ENCODE assay signal across 7 cellular contexts in genomic region chr15:67153044-67153443, GRCh38.
DNase-seq lines count a peak whose midpoint lies in the region; ATAC-seq and TF ChIP-seq lines count a peak whose summit lies in the region.
"Not testable (repeated sequence)": the region's sequence is repeated elsewhere in the genome, so short reads cannot be mapped to it uniquely, and the experiment has no call there.

No MANE protein-coding gene starts in this region.

- H3K9me1 ChIP-seq in IMR-90 (ENCODE audit: insufficient read depth, low read length): peaks cover 37% of the 10 kb centered on the region

- H3K9ac ChIP-seq in IMR-90 (ENCODE audit: low read depth, low read length); PC-3 (ENCODE audit: low read length): not testable (repeated sequence)

- peak overlapping the region; percentile 10; the same call in 1 of the 2 replicates for H4K91ac ChIP-seq in IMR-90 (ENCODE audit: insufficient read depth, low read depth, low read length)

- peak overlapping the region; percentile 88; the same call in 1 of the 2 replicates for H3K23ac ChIP-seq in IMR-90 (ENCODE audit: low read depth, low read length)

- not testable (repeated sequence) for BruUV-seq in IMR-90 (replicated peaks; lab: Mats Ljungman, UMichigan); PC-3 (replicated peaks; lab: Mats Ljungman, UMichigan); MCF 10A (replicated peaks; lab: Mats Ljungman, UMichigan)

- H3K27me3 Mint-ChIP-seq in CD8-positive, alpha-beta memory T cell; activated T-cell treated with anti-CD3 and anti-CD28 coated beads, Interleukin-2, amount 50 U/mL, for 24 hours; MCF 10A (ENCODE audit: insufficient read depth, unreplicated experiment): not testable (repeated sequence)

- CTCF ChIA-PET in CD8-positive, alpha-beta memory T cell (lab: Charles Lee): interaction anchor here (1.3 kb wide), 1 partner anchor 11 kb away, joined by 3 read pairs; no protein-coding TSS in a partner anchor
- CTCF ChIA-PET in IMR-90 (lab: Yijun Ruan, JAX); PC-3 (lab: Charles Lee); MCF 10A (lab: Yijun Ruan, JAX): not testable (repeated sequence)

- H3K4me2 ChIP-seq in IMR-90 (ENCODE audit: low read depth, low read length); PC-3 (ENCODE audit: low read length): not testable (repeated sequence)

- H3K4me1 ChIP-seq in CD8-positive, alpha-beta memory T cell (ENCODE audit: insufficient read depth, low read length): peaks cover 35% of the 10 kb centered on the region
- H3K4me1 ChIP-seq in IMR-90 (ENCODE audit: control insufficient read depth, insufficient read depth, low read length) (peaks cover 38% of the 10 kb centered on the region), PC-3 (ENCODE audit: insufficient read depth, low read length) (peaks cover 33% of the 10 kb centered on the region)

- peaks cover 66 to 92% (median 79%) of the 10 kb centered on the region in 3 donors for H3K4me1 Mint-ChIP-seq in CD8-positive, alpha-beta memory T cell
- peaks cover 76% of the 10 kb centered on the region for H3K4me1 Mint-ChIP-seq in activated T-cell treated with anti-CD3 and anti-CD28 coated beads, Interleukin-2, amount 50 U/mL, for 24 hours (ENCODE audit: low read depth)
- H3K4me1 Mint-ChIP-seq in MCF 10A (ENCODE audit: insufficient read depth, unreplicated experiment): peaks cover 23% of the 10 kb centered on the region
- peaks cover 68% of the 10 kb centered on the region for H3K4me1 Mint-ChIP-seq in stimulated activated effector memory CD8-positive, alpha-beta T cell treated with anti-CD3 and anti-CD28 coated beads, Interleukin-12 subunit alpha, Interleukin-12 subunit beta, amount 100 ng/mL, for 72 hours

- H3K9me2 ChIP-seq in PC-3 (replicated peaks; ENCODE audit: low read length): not testable (repeated sequence)

- WGBS in IMR-90 (ENCODE audit: extremely low coverage in 2 of 2, insufficient read length in 1 of 2), 2 experiments: 90% methylated on average over 4 of the region's 6 CpGs; no CpG with 5 or more reads in 1 of the 2 experiments

- 0 out of 2 replicates have a peak overlapping the region, but pooled peaks have one; percentile 28 for H4K5ac ChIP-seq in IMR-90 (ENCODE audit: low read depth, low read length)

- not testable (repeated sequence) for H3K27me3 ChIP-seq in CD8-positive, alpha-beta memory T cell (ENCODE audit: insufficient read depth, low read length, poor library complexity, severe bottlenecking); IMR-90 (ENCODE audit: control insufficient read depth, insufficient read depth, low read length); PC-3 (ENCODE audit: low read length)

- peak overlapping the region; percentile 95; the same call in 1 of the 2 replicates for H3K4ac ChIP-seq in IMR-90 (ENCODE audit: low read depth, low read length)

- in situ Hi-C loops in IMR-90 (cut with MboI; ENCODE audit: low sequenced_read_pairs): not testable (repeated sequence)

- not testable (repeated sequence) for H3K4me3 ChIP-seq in CD8-positive, alpha-beta memory T cell (ENCODE audit: low read length); IMR-90 (ENCODE audit: insufficient read depth, low read depth, low read length); PC-3 (ENCODE audit: low read length)

- peak overlapping the region; percentile 76; the same call in 1 of the 2 replicates for H2BK20ac ChIP-seq in IMR-90 (ENCODE audit: low read depth, low read length)

- not testable (repeated sequence) for H3K56ac ChIP-seq in IMR-90 (ENCODE audit: extremely low read depth, insufficient read depth, low read length)

- H2BK5ac ChIP-seq in IMR-90 (ENCODE audit: low read depth, low read length, poor library complexity, severe bottlenecking): peak overlapping the region; percentile 69

- ATAC-seq in IMR-90 (ENCODE audit: low read depth); PC-3; stimulated activated effector memory CD8-positive, alpha-beta T cell treated with anti-CD3 and anti-CD28 coated beads, Interleukin-12 subunit alpha, Interleukin-12 subunit beta, amount 100 ng/mL, for 72 hours: not testable (repeated sequence)

- H2BK120ac ChIP-seq in IMR-90 (ENCODE audit: low read depth, low read length): peak overlapping the region; percentile 91

- not testable (repeated sequence) for H2AK9ac ChIP-seq in IMR-90 (replicated peaks; ENCODE audit: low read depth, low read length, poor library complexity)

- not testable (repeated sequence) for H3K14ac ChIP-seq in IMR-90 (replicated peaks; ENCODE audit: low read depth, low read length)

- not testable (repeated sequence) for H2BK15ac ChIP-seq in IMR-90 (ENCODE audit: low read depth, low read length)

- peak overlapping the region; percentile 6 to 35; a peak in 3 of 4 replicates for H4K8ac ChIP-seq in IMR-90 (ENCODE audit: low read depth in 2 of 2, low read length in 2 of 2)

- H3K18ac ChIP-seq in IMR-90 (ENCODE audit: low read depth, low read length): 0 out of 2 replicates have a peak overlapping the region, but pooled peaks have one; percentile 38

- H3K4me3 Mint-ChIP-seq in CD8-positive, alpha-beta memory T cell; activated T-cell treated with anti-CD3 and anti-CD28 coated beads, Interleukin-2, amount 50 U/mL, for 24 hours; MCF 10A (ENCODE audit: unreplicated experiment); stimulated activated effector memory CD8-positive, alpha-beta T cell treated with anti-CD3 and anti-CD28 coated beads, Interleukin-12 subunit alpha, Interleukin-12 subunit beta, amount 100 ng/mL, for 72 hours: not testable (repeated sequence)

- TF ChIP-seq POLR2A in IMR-90 (IDR thresholded peaks at IDR 0.05; ENCODE audit: low read depth, low read length): not testable (repeated sequence)

- DNase-seq in CD8-positive, alpha-beta memory T cell; IMR-90; PC-3; activated T-cell treated with anti-CD3 and anti-CD28 coated beads, Interleukin-2, amount 50 U/mL, for 24 hours; MCF 10A (ENCODE audit: unreplicated experiment); stimulated activated effector memory CD8-positive, alpha-beta T cell treated with anti-CD3 and anti-CD28 coated beads, Interleukin-12 subunit alpha, Interleukin-12 subunit beta, amount 100 ng/mL, for 72 hours (ENCODE audit: low spot score in 2 of 2): not testable (repeated sequence)
- DNase-seq in mesenteric fat pad (ENCODE audit: low spot score): peak; percentile 69

- H3K9me3 ChIP-seq in CD8-positive, alpha-beta memory T cell (ENCODE audit: low read length); IMR-90 (ENCODE audit: control insufficient read depth, insufficient read depth, low read length); PC-3 (ENCODE audit: low read length): not testable (repeated sequence)

- peaks cover 6 to 43% (median 12%) of the 10 kb centered on the region in 3 donors for H3K36me3 Mint-ChIP-seq in CD8-positive, alpha-beta memory T cell
- H3K36me3 Mint-ChIP-seq in activated T-cell treated with anti-CD3 and anti-CD28 coated beads, Interleukin-2, amount 50 U/mL, for 24 hours (ENCODE audit: low read depth): peaks cover 36% of the 10 kb centered on the region
- H3K36me3 Mint-ChIP-seq in MCF 10A (ENCODE audit: insufficient read depth, unreplicated experiment): peaks cover 14% of the 10 kb centered on the region
- peaks cover 28% of the 10 kb centered on the region for H3K36me3 Mint-ChIP-seq in stimulated activated effector memory CD8-positive, alpha-beta T cell treated with anti-CD3 and anti-CD28 coated beads, Interleukin-12 subunit alpha, Interleukin-12 subunit beta, amount 100 ng/mL, for 72 hours

- not testable (repeated sequence) for H2AFZ ChIP-seq in IMR-90 (replicated peaks; ENCODE audit: low read length, poor library complexity); PC-3 (ENCODE audit: low read length)

- H3K27ac ChIP-seq in CD8-positive, alpha-beta memory T cell (ENCODE audit: low read depth, low read length): not testable (repeated sequence)
- H3K27ac ChIP-seq in IMR-90 (ENCODE audit: insufficient read depth, low read length) (peak overlapping the region; percentile 38; the same call in 1 of the 2 replicates), PC-3 (ENCODE audit: low read length) (peak overlapping the region; percentile 53; the same call in 1 of the 2 replicates)

- H3K36me3 ChIP-seq in CD8-positive, alpha-beta memory T cell (ENCODE audit: insufficient read depth, low read length): not testable (repeated sequence)
- peaks cover 37% of the 10 kb centered on the region for H3K36me3 ChIP-seq in IMR-90 (ENCODE audit: control insufficient read depth, insufficient read depth, low read length)
- peaks cover 45% of the 10 kb centered on the region for H3K36me3 ChIP-seq in PC-3 (ENCODE audit: low read depth, low read length)

- peaks cover 38 to 81% of the 10 kb centered on the region in 2 experiments for H3K79me1 ChIP-seq in IMR-90 (ENCODE audit: low read depth in 1 of 2, low read length in 2 of 2)

- H4K20me1 ChIP-seq in IMR-90 (ENCODE audit: insufficient read depth, low read length): peaks cover 30% of the 10 kb centered on the region; the same call in 1 of the 2 replicates
- not testable (repeated sequence) for H4K20me1 ChIP-seq in PC-3 (ENCODE audit: low read length)

- peak overlapping the region in 5 of 8 donors; percentile 11 to 85 (median 56) for H3K27ac Mint-ChIP-seq in CD8-positive, alpha-beta memory T cell
- H3K27ac Mint-ChIP-seq in activated T-cell treated with anti-CD3 and anti-CD28 coated beads, Interleukin-2, amount 50 U/mL, for 24 hours: peak overlapping the region; percentile 40
- H3K27ac Mint-ChIP-seq in MCF 10A (ENCODE audit: low read depth, unreplicated experiment): peak overlapping the region; percentile 31
- peak overlapping the region; percentile 83 for H3K27ac Mint-ChIP-seq in stimulated activated effector memory CD8-positive, alpha-beta T cell treated with anti-CD3 and anti-CD28 coated beads, Interleukin-12 subunit alpha, Interleukin-12 subunit beta, amount 100 ng/mL, for 72 hours

- H3F3A ChIP-seq in PC-3 (ENCODE audit: low read length, unreplicated experiment): not testable (repeated sequence)

- not testable (repeated sequence) for TF ChIP-seq CTCF in IMR-90 (conservative IDR thresholded peaks at IDR 0.05; ENCODE audit: low read depth, low read length); PC-3 (conservative IDR thresholded peaks at IDR 0.05; ENCODE audit: low read depth, low read length); MCF 10A (IDR thresholded peaks at IDR 0.05; ENCODE audit: unreplicated experiment)

- dilution Hi-C loops in IMR-90 (cut with HindIII; ENCODE audit: low sequenced_read_pairs, unreplicated experiment): not testable (repeated sequence)

- H2AK5ac ChIP-seq in IMR-90 (ENCODE audit: low read depth, low read length): not testable (repeated sequence)

- H3K79me2 ChIP-seq in PC-3 (ENCODE audit: low read length): peaks cover 87% of the 10 kb centered on the region

- intact Hi-C loops in IMR-90 (cut with micrococcal nuclease); PC-3 (cut with micrococcal nuclease); MCF 10A (cut with micrococcal nuclease): not testable (repeated sequence)

- TF ChIP-seq RAD21 in IMR-90 (IDR thresholded peaks at IDR 0.05; ENCODE audit: low read length): not testable (repeated sequence)

- H3K9me3 Mint-ChIP-seq in CD8-positive, alpha-beta memory T cell; activated T-cell treated with anti-CD3 and anti-CD28 coated beads, Interleukin-2, amount 50 U/mL, for 24 hours; MCF 10A (ENCODE audit: unreplicated experiment); stimulated activated effector memory CD8-positive, alpha-beta T cell treated with anti-CD3 and anti-CD28 coated beads, Interleukin-12 subunit alpha, Interleukin-12 subunit beta, amount 100 ng/mL, for 72 hours: not testable (repeated sequence)

- POLR2A ChIA-PET in CD8-positive, alpha-beta memory T cell (lab: Charles Lee); IMR-90 (lab: Charles Lee; ENCODE audit: unreplicated experiment); PC-3 (lab: Charles Lee; ENCODE audit: unreplicated experiment): not testable (repeated sequence)
- POLR2A ChIA-PET in MCF 10A (lab: Yijun Ruan, JAX): interaction anchor here (1.3 kb wide), 1 partner anchor 55 kb away, joined by 3 read pairs; no protein-coding TSS in a partner anchor

Comparison
In these comparisons a context has a peak if more than half of its experiments do, and no peak if none do; other contexts are left out.
1. H3K27ac Mint-ChIP-seq: peak in every context shown above with its lines; median percentile 83 in stimulated activated effector memory CD8-positive, alpha-beta T cell treated with anti-CD3 and anti-CD28 coated beads, Interleukin-12 subunit alpha, Interleukin-12 subunit beta, amount 100 ng/mL, for 72 hours; 56 in CD8-positive, alpha-beta memory T cell; 40 in activated T-cell treated with anti-CD3 and anti-CD28 coated beads, Interleukin-2, amount 50 U/mL, for 24 hours; 31 in MCF 10A.